39 cellular contexts compared by ENCODE assay signal in genomic region chr6:169474362-169474761, GRCh38.
"Had no signal": no experiment of that assay in that cellular context is flagged by ENCODE, and none has a peak within 500 bp of the region (broad histone marks: within the 10 kb centered on the region; RNA-seq: fewer than 3 reads in every experiment).

No MANE protein-coding gene starts in this region.

- H3K9me3 ChIP-seq: Peyer's patch had no signal

- DNase-seq: activated B cell treated with CpG ODN at 0.5 μM for 24 hours; activated CD4-positive, alpha-beta memory T cell treated with anti-CD3 and anti-CD28 coated beads, Interleukin-2, amount 10 ng/mL, durations not matched to agents 7 days and 5 days; activated CD4-positive, alpha-beta T cell treated with anti-CD3 and anti-CD28 coated beads for 1 hour; activated CD4-positive, alpha-beta T cell treated with anti-CD3 and anti-CD28 coated beads for 48 hours; activated CD8-positive, alpha-beta memory T cell treated with anti-CD3 and anti-CD28 coated beads for 24 hours; activated CD8-positive, alpha-beta memory T cell treated with anti-CD3 and anti-CD28 coated beads, Interleukin-2, amount 10 ng/mL, durations not matched to agents 7 days and 5 days; activated CD8-positive, alpha-beta memory T cell treated with anti-CD3 and anti-CD28 coated beads, Interleukin-2, amount 50 U/mL, for 48 hours; activated gamma-delta T cell; activated naive CD4-positive, alpha-beta T cell treated with Interleukin-2 at 50 U/mL for 16 hours; activated naive CD8-positive, alpha-beta T cell treated with anti-CD3 and anti-CD28 coated beads, Interleukin-2, amount 10 ng/mL, durations not matched to agents 7 days and 5 days; activated T-cell treated with anti-CD3 and anti-CD28 coated beads, Interleukin-2, amount 50 U/mL, for 48 hours; anterior cingulate cortex; caudate nucleus; cerebellar nuclear complex; Kasumi-1; KBM-7; MG63; MV-4-11; NCI-H1092; NCI-H146; NCI-H187; NCI-H2029 treated with DMSO at 0.1 percent for 48 hours; NCI-H2171 treated with DMSO at 0.1 percent for 48 hours; NCI-H2227 treated with DMSO at 0.1 percent for 48 hours; NCI-H446; NCI-H510A treated with DMSO at 0.1 percent for 48 hours; NCI-H526 treated with DMSO at 0.1 percent for 48 hours; NCI-H774; PC-3; Peyer's patch; SHP77 treated with DMSO at 0.1 percent for 48 hours; SW 1271; T-helper 1 cell; T-helper 2 cell; T-helper 9 cell had no signal

- H3K4me1 ChIP-seq: Peyer's patch, SJSA1 had no signal

- ATAC-seq: activated CD8-positive, alpha-beta memory T cell treated with anti-CD3 and anti-CD28 coated beads, Interleukin-2, amount 10 ng/mL, durations not matched to agents 7 days and 5 days; activated T-helper 17 cell treated with anti-CD3 and anti-CD28 coated beads, Interleukin-2, amount 50 U/mL, for 72 hours; PC-3 had no signal

- FAIRE-seq: bronchial epithelial cell had no signal

- H3K27me3 ChIP-seq: MG63, Peyer's patch, SJSA1 had no signal

- H3K36me3 ChIP-seq: MG63, Peyer's patch, SJSA1 had no signal

- H3K27ac ChIP-seq: SJSA1, VCaP had no signal

- H3K4me3 ChIP-seq: MG63, Peyer's patch, SJSA1 had no signal
